22 cellular contexts compared by ENCODE assay signal in the genomic region with DNA sequence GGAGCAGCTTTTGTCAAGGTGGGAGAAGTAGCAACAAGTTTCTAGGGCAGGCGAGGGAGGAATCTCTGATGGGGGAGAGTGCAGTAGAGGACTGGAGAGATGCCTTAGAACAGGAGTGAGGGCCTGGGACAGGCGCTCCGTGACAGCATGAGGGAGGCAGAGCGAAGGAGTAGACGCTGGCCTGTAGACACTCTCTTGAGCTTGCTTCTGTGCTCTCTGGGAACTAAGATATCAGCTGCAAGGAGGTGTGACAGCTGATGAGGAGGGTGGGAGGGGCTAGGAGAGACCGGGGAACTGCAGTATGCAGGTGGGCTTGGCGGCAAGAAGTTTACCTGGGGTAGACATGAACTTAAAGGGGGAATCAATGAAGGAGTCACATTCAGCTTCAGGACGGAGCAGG. TPM values are rescaled to one million over a fixed set of nuclear protein-coding genes. Genes with fewer than 3 reads are reported as not detected.
DNase-seq lines count a peak whose midpoint lies in the region; ATAC-seq and TF ChIP-seq lines count a peak whose summit lies in the region.
"Had no signal": no experiment of that assay in that cellular context is flagged by ENCODE, and none has a peak within 500 bp of the region (broad histone marks: within the 10 kb centered on the region; RNA-seq: fewer than 3 reads in every experiment).

No MANE protein-coding gene starts in this region.

- peak overlapping the region in 3 of 8 donors; percentile 16 to 72 (median 64) for H3K4me3 Mint-ChIP-seq in CD4-positive, alpha-beta memory T cell
- H3K4me3 Mint-ChIP-seq in activated CD4-positive, alpha-beta memory T cell treated with anti-CD3 and anti-CD28 coated beads, Interleukin-2, amount 10 ng/mL, durations not matched to agents 7 days and 5 days = no peak overlapping the region
- H3K4me3 Mint-ChIP-seq in memory B cell = no peak overlapping the region
- H3K4me3 Mint-ChIP-seq: stimulated activated naive B cell treated with anti-CD40 and anti-IgM and Interleukin-4, amounts not matched to agents 10 μg/mL and 1 μg/mL and 100 μg/mL, for 72 hours had no signal

- peaks cover 99% of the 10 kb centered on the region for H4K20me1 ChIP-seq in BLaER1

- peak overlapping the region; percentile 41 for H3K4me2 ChIP-seq in BLaER1
- H3K4me2 ChIP-seq: hepatocyte had no signal

- H3K27ac Mint-ChIP-seq in CD4-positive, alpha-beta memory T cell = peak overlapping the region in 6 of 7 donors; percentile 51 to 84 (median 79)
- peak overlapping the region; percentile 34 for H3K27ac Mint-ChIP-seq in activated CD4-positive, alpha-beta memory T cell treated with anti-CD3 and anti-CD28 coated beads, Interleukin-2, amount 10 ng/mL, durations not matched to agents 7 days and 5 days
- peak overlapping the region; percentile 38 for H3K27ac Mint-ChIP-seq in memory B cell

- ATAC-seq in memory B cell (ENCODE audit: low read depth) = no peak
- ATAC-seq in lower lobe of right lung = no peak
- no peak for ATAC-seq in HG03520 (IDR thresholded peaks at IDR 0.05; ENCODE audit: unreplicated experiment)
- ATAC-seq: mucosa of descending colon; SK-N-SH treated with all-trans-retinoic acid at 6 μM for 48 hours; stimulated activated naive B cell treated with anti-CD40 and anti-IgM and Interleukin-4, amounts not matched to agents 10 μg/mL and 1 μg/mL and 100 μg/mL, for 72 hours had no signal

- intact Hi-C loops in CD4-positive, alpha-beta memory T cell (cut with micrococcal nuclease) = no loop called here
- intact Hi-C loops in lower lobe of right lung (cut with DNase I) = no loop called here

- no peaks in the 10 kb centered on the region for H3K27me3 Mint-ChIP-seq in CD4-positive, alpha-beta memory T cell
- H3K27me3 Mint-ChIP-seq in activated CD4-positive, alpha-beta memory T cell treated with anti-CD3 and anti-CD28 coated beads, Interleukin-2, amount 10 ng/mL, durations not matched to agents 7 days and 5 days = no peaks in the 10 kb centered on the region
- H3K27me3 Mint-ChIP-seq in memory B cell = no peaks in the 10 kb centered on the region
- H3K27me3 Mint-ChIP-seq: stimulated activated naive B cell treated with anti-CD40 and anti-IgM and Interleukin-4, amounts not matched to agents 10 μg/mL and 1 μg/mL and 100 μg/mL, for 72 hours had no signal

- CTCF ChIA-PET in CD4-positive, alpha-beta memory T cell (lab: Charles Lee; ENCODE audit: partially characterized antibody) = interaction anchor here (1.7 kb wide), 1 partner anchor 10 kb away, joined by 5 read pairs; no protein-coding TSS in a partner anchor
- CTCF ChIA-PET in activated CD4-positive, alpha-beta memory T cell treated with anti-CD3 and anti-CD28 coated beads, Interleukin-2, amount 10 ng/mL, durations not matched to agents 7 days and 5 days (lab: Charles Lee) = interaction anchor here (1.3 kb wide), 1 partner anchor 9 kb away, joined by 6 read pairs; no protein-coding TSS in a partner anchor

- H3K9ac ChIP-seq in BLaER1 = no peak overlapping the region

- H3K4me3 ChIP-seq in BLaER1 (no peak overlapping the region), lower lobe of right lung (no peak overlapping the region)
- H3K4me3 ChIP-seq in CD4-positive, alpha-beta memory T cell (ENCODE audit: low read length in 2 of 2) = no peak overlapping the region
- H3K4me3 ChIP-seq: dorsolateral prefrontal cortex, hepatocyte, mucosa of descending colon, skin epidermis had no signal

- no peak overlapping the region for H3K27ac ChIP-seq in BLaER1
- no peak overlapping the region for H3K27ac ChIP-seq in CD4-positive, alpha-beta memory T cell (ENCODE audit: low read depth, low read length)
- no peak overlapping the region for H3K27ac ChIP-seq in lower lobe of right lung
- H3K27ac ChIP-seq: dorsolateral prefrontal cortex, epithelial cell of prostate, hepatocyte, skin epidermis had no signal

- H3K36me3 Mint-ChIP-seq in CD4-positive, alpha-beta memory T cell = peaks cover 0 to 44% of the 10 kb centered on the region in 2 donors
- peaks cover 31% of the 10 kb centered on the region for H3K36me3 Mint-ChIP-seq in activated CD4-positive, alpha-beta memory T cell treated with anti-CD3 and anti-CD28 coated beads, Interleukin-2, amount 10 ng/mL, durations not matched to agents 7 days and 5 days (ENCODE audit: low read depth)
- H3K36me3 Mint-ChIP-seq in memory B cell = peaks cover 10% of the 10 kb centered on the region

- H3K4me1 ChIP-seq in BLaER1 = peaks cover 25% of the 10 kb centered on the region
- peaks cover 92% of the 10 kb centered on the region for H3K4me1 ChIP-seq in CD4-positive, alpha-beta memory T cell (ENCODE audit: insufficient read depth, low read length)
- peaks cover 18% of the 10 kb centered on the region for H3K4me1 ChIP-seq in lower lobe of right lung

- peaks cover 55 to 90% (median 71%) of the 10 kb centered on the region in 4 donors for H3K4me1 Mint-ChIP-seq in CD4-positive, alpha-beta memory T cell
- peaks cover 63% of the 10 kb centered on the region for H3K4me1 Mint-ChIP-seq in activated CD4-positive, alpha-beta memory T cell treated with anti-CD3 and anti-CD28 coated beads, Interleukin-2, amount 10 ng/mL, durations not matched to agents 7 days and 5 days
- H3K4me1 Mint-ChIP-seq in memory B cell = peaks cover 53% of the 10 kb centered on the region

- peaks cover 99% of the 10 kb centered on the region for H3K27me3 ChIP-seq in BLaER1
- H3K27me3 ChIP-seq in CD4-positive, alpha-beta memory T cell (ENCODE audit: insufficient read depth, low read length) = no peaks in the 10 kb centered on the region
- no peaks in the 10 kb centered on the region for H3K27me3 ChIP-seq in lower lobe of right lung (ENCODE audit: low read depth)
- H3K27me3 ChIP-seq: hepatocyte had no signal

- H3K9me3 Mint-ChIP-seq in CD4-positive, alpha-beta memory T cell = peaks cover 0 to 1% (median 0%) of the 10 kb centered on the region in 8 donors
- no peaks in the 10 kb centered on the region for H3K9me3 Mint-ChIP-seq in activated CD4-positive, alpha-beta memory T cell treated with anti-CD3 and anti-CD28 coated beads, Interleukin-2, amount 10 ng/mL, durations not matched to agents 7 days and 5 days
- H3K9me3 Mint-ChIP-seq in memory B cell = no peaks in the 10 kb centered on the region
- H3K9me3 Mint-ChIP-seq: stimulated activated naive B cell treated with anti-CD40 and anti-IgM and Interleukin-4, amounts not matched to agents 10 μg/mL and 1 μg/mL and 100 μg/mL, for 72 hours had no signal

- no peak for DNase-seq in CD4-positive, alpha-beta memory T cell
- no peak for DNase-seq in activated CD4-positive, alpha-beta memory T cell treated with anti-CD3 and anti-CD28 coated beads, Interleukin-2, amount 10 ng/mL, durations not matched to agents 7 days and 5 days
- no peak for DNase-seq in memory B cell (ENCODE audit: low spot score in 2 of 2)
- no peak for DNase-seq in lower lobe of right lung
- no peak for DNase-seq in DMS 273 (lab: John Stamatoyannopoulos, UW; ENCODE audit: unreplicated experiment)
- no peak for DNase-seq in activated effector memory CD4-positive, alpha-beta T cell treated with anti-CD3 and anti-CD28 coated beads, Interleukin-2, amount 50 U/mL, for 16 hours
- DNase-seq: activated CD4-positive, CD25-positive, alpha-beta regulatory T cell; DND-41; dorsolateral prefrontal cortex; mucosa of descending colon; NCI-H187; NCI-H226; NCI-H82; stimulated activated CD4-positive, alpha-beta T cell treated with anti-CD3 and anti-CD28 coated beads, Interleukin-1b, Interleukin-23, amount 100 ng/mL, for 48 hours; stimulated activated naive B cell treated with anti-CD40 and anti-IgM and Interleukin-4, amounts not matched to agents 10 μg/mL and 1 μg/mL and 100 μg/mL, for 72 hours; T1000 had no signal

- H3K9me3 ChIP-seq in BLaER1 = no peaks in the 10 kb centered on the region
- H3K9me3 ChIP-seq in CD4-positive, alpha-beta memory T cell (ENCODE audit: control insufficient read depth in 1 of 2, low read length in 2 of 2) = no peaks in the 10 kb centered on the region
- no peaks in the 10 kb centered on the region for H3K9me3 ChIP-seq in lower lobe of right lung
- H3K9me3 ChIP-seq: mucosa of descending colon had no signal

- 0 out of 2 replicates have a peak, but pooled peaks cover 5% of the 10 kb centered on the region for H3K36me3 ChIP-seq in BLaER1
- peaks cover 5% of the 10 kb centered on the region for H3K36me3 ChIP-seq in CD4-positive, alpha-beta memory T cell (ENCODE audit: insufficient read depth, low read length)
- no peaks in the 10 kb centered on the region for H3K36me3 ChIP-seq in lower lobe of right lung

- POLR2A ChIA-PET in CD4-positive, alpha-beta memory T cell (lab: Charles Lee; ENCODE audit: partially characterized antibody) = interaction anchor here (1.2 kb wide), 1 partner anchor 33 kb away, joined by 3 read pairs; no protein-coding TSS in a partner anchor
- POLR2A ChIA-PET in activated CD4-positive, alpha-beta memory T cell treated with anti-CD3 and anti-CD28 coated beads, Interleukin-2, amount 10 ng/mL, durations not matched to agents 7 days and 5 days (lab: Charles Lee) = no interaction called here

- no peak for TF ChIP-seq CTCF in lower lobe of right lung (IDR thresholded peaks at IDR 0.05)

RNA-seq across cellular contexts. Expression of gene MECP2, which starts 35.7 kb away (rescaled TPM):
- total RNA-seq in CD4-positive, alpha-beta memory T cell = 100 to 1,000 TPM; 103 to 108 TPM
- polyA plus RNA-seq in CD4-positive, alpha-beta memory T cell = 10 to 100 TPM in 1 of 2 donors, 1 to 10 TPM in 1; 9.5 to 26.5 TPM
- total RNA-seq in activated CD4-positive, alpha-beta memory T cell treated with anti-CD3 and anti-CD28 coated beads, Interleukin-2, amount 10 ng/mL, durations not matched to agents 7 days and 5 days = 10 to 100 TPM; 80.7 to 83.0 TPM
- total RNA-seq in lower lobe of right lung = 57.6 TPM

RNA-seq across cellular contexts. Expression of gene IRAK1, which starts 42.1 kb away (rescaled TPM):
- total RNA-seq in CD4-positive, alpha-beta memory T cell = 10 to 100 TPM; 66.9 to 74.5 TPM
- polyA plus RNA-seq in CD4-positive, alpha-beta memory T cell = 10 to 100 TPM; 38.1 to 64.5 TPM
- total RNA-seq in activated CD4-positive, alpha-beta memory T cell treated with anti-CD3 and anti-CD28 coated beads, Interleukin-2, amount 10 ng/mL, durations not matched to agents 7 days and 5 days = 100 to 1,000 TPM; 118 to 122 TPM
- total RNA-seq in lower lobe of right lung = 73.1 TPM
